In genomic region chr3:112651516-112651915, GRCh38 we compare ENCODE assay signal across 21 cellular contexts. TPM values are rescaled to one million over a fixed set of nuclear protein-coding genes. Genes with fewer than 3 reads are reported as not detected.
DNase-seq lines count a peak whose midpoint lies in the region; ATAC-seq, FAIRE-seq and TF ChIP-seq lines count a peak whose summit lies in the region.
"Had no signal": no experiment of that assay in that cellular context is flagged by ENCODE, and none has a peak within 500 bp of the region (broad histone marks: within the 10 kb centered on the region; RNA-seq: fewer than 3 reads in every experiment).

No MANE protein-coding gene starts in this region.

- CTCF ChIA-PET in Calu3 (lab: Charles Lee) = interaction anchor here (0.7 kb wide), 1 partner anchor 356 kb away, joined by 3 read pairs; no protein-coding TSS in a partner anchor

- peak overlapping the region in 8 of 10 donors; percentile 3 to 81 (median 52) for H3K27ac ChIP-seq in heart right ventricle
- peak overlapping the region; percentile 16 for H3K27ac ChIP-seq in keratinocyte (ENCODE audit: control insufficient read depth, insufficient read depth, low read length)
- H3K27ac ChIP-seq: gastrocnemius medialis had no signal

- 89 to 93% methylated on average over 2 of the region's 2 CpGs for WGBS in heart right ventricle, 2 donors

- in situ Hi-C loops in astrocyte of the cerebellum (cut with HindIII; ENCODE audit: low sequenced_read_pairs) = no loop called here

- no peak for DNase-seq in heart right ventricle
- no peak for DNase-seq in left ventricle myocardium superior
- DNase-seq in astrocyte of the cerebellum (ENCODE audit: low read depth) = peak; percentile 60
- DNase-seq in keratinocyte (ENCODE audit: low read depth, low spot score) = no peak
- DNase-seq in Calu3 = no peak
- no peak for DNase-seq in inferior parietal cortex (ENCODE audit: extremely low spot score)
- no peak for DNase-seq in NCI-H2171 treated with DMSO at 0.1 percent for 48 hours (lab: John Stamatoyannopoulos, UW)
- DNase-seq: 8988T; activated CD4-positive, CD25-positive, alpha-beta regulatory T cell; CD4-positive, alpha-beta T cell; DMS79 treated with DMSO at 0.1 percent for 48 hours; endodermal cell; gastrocnemius medialis; NCI-H1436 treated with DMSO at 0.1 percent for 48 hours; NCI-H446; Right ventricle myocardium superior had no signal

- intact Hi-C loops in heart right ventricle (cut with DNase I) (no loop called here), left ventricle myocardium superior (cut with micrococcal nuclease) (no loop called here), Calu3 (cut with micrococcal nuclease; ENCODE audit: unreplicated experiment) (no loop called here)

- BruUV-seq in Calu3 (replicated peaks; lab: Mats Ljungman, UMichigan) = no TSS peak

- H3K4me2 ChIP-seq in keratinocyte (ENCODE audit: control insufficient read depth, extremely low read depth, insufficient read depth, low read depth, low read length) = no peak overlapping the region

- no peaks in the 10 kb centered on the region for H3K9me1 ChIP-seq in keratinocyte (ENCODE audit: control insufficient read depth, extremely low read depth, insufficient read depth, low read length)

- no peak overlapping the region for H3K27ac Mint-ChIP-seq in Calu3 (ENCODE audit: unreplicated experiment)
- H3K27ac Mint-ChIP-seq: activated T-helper 17 cell treated with anti-CD3 and anti-CD28 coated beads, Interleukin-2, amount 50 U/mL, for 72 hours; CD4-positive, alpha-beta T cell; endodermal cell; natural killer cell treated with Interleukin-12 subunit alpha and Interleukin-12 subunit beta and Interleukin-15 and Interleukin-18, amount 100 ng/mL, for 72 hours; progenitor cell of endocrine pancreas had no signal

- no peak overlapping the region for H3K9ac ChIP-seq in keratinocyte (ENCODE audit: control insufficient read depth, extremely low read depth, insufficient read depth, low read length)

- H3K4me1 ChIP-seq in heart right ventricle = peaks cover 0 to 50% (median 8%) of the 10 kb centered on the region in 9 donors
- peaks cover 60% of the 10 kb centered on the region for H3K4me1 ChIP-seq in keratinocyte (ENCODE audit: control insufficient read depth, extremely low read depth, insufficient read depth, low read length)

- H3K4me1 Mint-ChIP-seq in Calu3 (ENCODE audit: low read depth, unreplicated experiment) = peaks cover 38% of the 10 kb centered on the region

- peak overlapping the region; percentile 4 for H2AFZ ChIP-seq in keratinocyte (ENCODE audit: control insufficient read depth, low read length)

- ATAC-seq in heart right ventricle = no peak
- no peak for ATAC-seq in left ventricle myocardium superior
- no peak for ATAC-seq in HG02642 (IDR thresholded peaks at IDR 0.05; ENCODE audit: poor library complexity, unreplicated experiment)
- ATAC-seq: activated T-helper 17 cell treated with anti-CD3 and anti-CD28 coated beads, Interleukin-2, amount 50 U/mL, for 72 hours; natural killer cell treated with Interleukin-12 subunit alpha and Interleukin-12 subunit beta and Interleukin-15 and Interleukin-18, amount 100 ng/mL, for 72 hours had no signal

- H4K20me1 ChIP-seq in keratinocyte (ENCODE audit: control insufficient read depth, extremely low read depth, insufficient read depth, low read length) = no peaks in the 10 kb centered on the region

- no peaks in the 10 kb centered on the region for H3K27me3 Mint-ChIP-seq in Calu3 (ENCODE audit: unreplicated experiment)
- H3K27me3 Mint-ChIP-seq: CD4-positive, alpha-beta T cell; progenitor cell of endocrine pancreas had no signal

- H3K79me2 ChIP-seq in keratinocyte (ENCODE audit: control insufficient read depth, insufficient read depth, low read length) = no peaks in the 10 kb centered on the region

- H3K9me3 Mint-ChIP-seq in Calu3 (ENCODE audit: low read depth, unreplicated experiment) = no peaks in the 10 kb centered on the region
- H3K9me3 Mint-ChIP-seq: CD4-positive, alpha-beta T cell; endodermal cell had no signal

- dilution Hi-C loops in keratinocyte (cut with MboI; ENCODE audit: extremely low pct_ligation_motif_present, low sequenced_read_pairs) = no loop called here

- H3K36me3 ChIP-seq in heart right ventricle = no peaks in the 10 kb centered on the region
- no peaks in the 10 kb centered on the region for H3K36me3 ChIP-seq in keratinocyte (ENCODE audit: control insufficient read depth in 2 of 2, extremely low read depth in 1 of 2, insufficient read depth in 2 of 2, low read length in 2 of 2)
- H3K36me3 ChIP-seq: gastrocnemius medialis had no signal

- H3K9me3 ChIP-seq in heart right ventricle (no peaks in the 10 kb centered on the region), keratinocyte (ENCODE audit: control insufficient read depth, low read depth, low read length) (no peaks in the 10 kb centered on the region)
- H3K9me3 ChIP-seq: gastrocnemius medialis had no signal

- peak; percentile 39 for FAIRE-seq in keratinocyte (lab: Jason Lieb, UNC)

- H3K4me3 ChIP-seq in heart right ventricle (no peak overlapping the region), astrocyte of the cerebellum (ENCODE audit: low read depth, low read length) (no peak overlapping the region), keratinocyte (ENCODE audit: control insufficient read depth in 2 of 3, extremely low read depth in 1 of 3, insufficient read depth in 2 of 3, low read depth in 1 of 3, low read length in 3 of 3) (no peak overlapping the region)
- H3K4me3 ChIP-seq: gastrocnemius medialis had no signal

- no peaks in the 10 kb centered on the region for H3K36me3 Mint-ChIP-seq in Calu3 (ENCODE audit: insufficient read depth, unreplicated experiment)
- H3K36me3 Mint-ChIP-seq: natural killer cell treated with Interleukin-12 subunit alpha and Interleukin-12 subunit beta and Interleukin-15 and Interleukin-18, amount 100 ng/mL, for 72 hours had no signal

- H3K4me3 Mint-ChIP-seq in Calu3 (ENCODE audit: low read depth, unreplicated experiment) = no peak overlapping the region
- H3K4me3 Mint-ChIP-seq: activated T-helper 17 cell treated with anti-CD3 and anti-CD28 coated beads, Interleukin-2, amount 50 U/mL, for 72 hours; CD4-positive, alpha-beta T cell; endodermal cell; natural killer cell treated with Interleukin-12 subunit alpha and Interleukin-12 subunit beta and Interleukin-15 and Interleukin-18, amount 100 ng/mL, for 72 hours had no signal

- TF ChIP-seq CTCF in heart right ventricle (IDR thresholded peaks at IDR 0.05) (no peak), astrocyte of the cerebellum (IDR thresholded peaks at IDR 0.05; ENCODE audit: low read depth, low read length, missing control alignments) (no peak), keratinocyte (optimal IDR thresholded peaks at IDR 0.05 in 1 of 3, IDR thresholded peaks at IDR 0.05 in 1 of 3, conservative IDR thresholded peaks at IDR 0.05 in 1 of 3; ENCODE audit: extremely low read depth in 1 of 3, insufficient read depth in 2 of 3, low read length in 3 of 3) (no peak), Calu3 (IDR thresholded peaks at IDR 0.05; ENCODE audit: unreplicated experiment) (no peak)

- no peaks in the 10 kb centered on the region for H3K27me3 ChIP-seq in heart right ventricle
- H3K27me3 ChIP-seq in keratinocyte (ENCODE audit: control insufficient read depth, extremely low read depth, insufficient read depth, low read length) = no peaks in the 10 kb centered on the region
- H3K27me3 ChIP-seq: gastrocnemius medialis had no signal

RNA-seq across cellular contexts. Expression of gene CCDC80, which starts 10.6 kb away (rescaled TPM):
- total RNA-seq in heart right ventricle = 100 to 1,000 TPM in 5 of 10 donors, 10 to 100 TPM in 5; 38.6 to 223 (median 99.3) TPM
- polyA plus RNA-seq in heart right ventricle = 10 to 100 TPM; 19.8 to 28.7 TPM
- 80.0 TPM for total RNA-seq in left ventricle myocardium superior
- polyA plus RNA-seq in keratinocyte = 10.4 to 14.7 TPM (median 12.8 TPM) in 3 replicates
- 117 TPM for polyA plus RNA-seq in keratinocyte (2011; ENCODE audit: low read depth)
- polyA plus RNA-seq in keratinocyte (2011; cell fraction: cytosol; rRNA removed) = 8.5 and 14.1 TPM in 2 replicates
- 32.3 and 35.1 TPM in 2 replicates for polyA plus RNA-seq in keratinocyte (2011; cell fraction: nucleus; rRNA removed)
- polyA plus RNA-seq in keratinocyte (2012; ENCODE audit: low replicate concordance) = 30.0 and 53.1 TPM in 2 replicates
- 8.4 to 10.0 TPM (median 9.7 TPM) in 3 replicates for polyA minus RNA-seq in keratinocyte
- polyA minus RNA-seq in keratinocyte (2011; cell fraction: cytosol; rRNA and poly(A)+ RNA removed) = 10.9 TPM
- polyA minus RNA-seq in keratinocyte (2011; cell fraction: nucleus; rRNA and poly(A)+ RNA removed) = 15.5 and 40.6 TPM in 2 replicates
- 0.39 and 1.1 TPM in 2 replicates for total RNA-seq in Calu3 (2022)
- total RNA-seq: activated T-helper 17 cell treated with anti-CD3 and anti-CD28 coated beads, Interleukin-2, amount 50 U/mL, for 72 hours; CD4-positive, alpha-beta T cell; T-helper 2 cell treated with Interferon-gamma antibody and Interleukin-4, amounts not matched to agents 100 ng/mL and 5 ng/mL, for 36 hours had no signal

Comparison
In these comparisons a context has a peak if more than half of its experiments do, and no peak if none do; other contexts are left out.
1. RNA of gene CCDC80, which starts 10.6 kb away (total RNA-seq): 38.6 to 223 TPM in heart right ventricle and 80.0 TPM in left ventricle myocardium superior (single experiment); 0.39 to 1.1 TPM in Calu3; every median in the first group is over 10 times any median in the second.